ENCODE assay signal across 21 cellular contexts in genomic region chr1:85449356-85449755, GRCh38. TPM values are rescaled to one million over a fixed set of nuclear protein-coding genes. Genes with fewer than 3 reads are reported as not detected.
A peak's percentile ranks its signal among the peaks of the same experiment; 100 is the strongest.
DNase-seq lines count a peak whose midpoint lies in the region; ATAC-seq, FAIRE-seq and TF ChIP-seq lines count a peak whose summit lies in the region.
"Had no signal": no experiment of that assay in that cellular context is flagged by ENCODE, and none has a peak within 500 bp of the region (broad histone marks: within the 10 kb centered on the region; RNA-seq: fewer than 3 reads in every experiment).

No MANE protein-coding gene starts in this region.

- H3K4me1 ChIP-seq in heart right ventricle (peaks cover 5 to 36% (median 24%) of the 10 kb centered on the region in 9 donors), RWPE2 (ENCODE audit: insufficient read depth, poor library complexity, severe bottlenecking) (peaks cover 7% of the 10 kb centered on the region), spleen (peaks cover 0 to 18% (median 0%) of the 10 kb centered on the region in 6 donors)

- TF ChIP-seq POLR2A in spleen (IDR thresholded peaks at IDR 0.05) (no peak), GM12892 (IDR thresholded peaks at IDR 0.05; ENCODE audit: low read depth, low read length) (no peak)

- H3K27ac ChIP-seq in heart right ventricle (peak overlapping the region in 7 of 10 donors; percentile 46 to 80 (median 57)), RWPE2 (ENCODE audit: poor library complexity, severe bottlenecking) (peak overlapping the region; percentile 47), spleen (peak overlapping the region in 7 of 8 donors; percentile 2 to 75 (median 67))
- H3K27ac ChIP-seq: ovary, SK-N-MC had no signal

- no peak for TF ChIP-seq CTCF in heart right ventricle (IDR thresholded peaks at IDR 0.05)
- no peak for TF ChIP-seq CTCF in RWPE2 (IDR thresholded peaks at IDR 0.05; ENCODE audit: poor library complexity, severe bottlenecking)
- TF ChIP-seq CTCF in spleen (IDR thresholded peaks at IDR 0.05 in 8 of 11, conservative IDR thresholded peaks at IDR 0.05 in 3 of 11): no peak

- 66 to 73% methylated on average over 3 of the region's 3 CpGs for WGBS in heart right ventricle, 2 donors
- WGBS in spleen, 5 donors: 56 to 77% (median 67%) methylated on average over 3 of the region's 3 CpGs

- intact Hi-C loops in heart right ventricle (cut with DNase I): no loop called here
- intact Hi-C loops in left cardiac atrium (cut with DNase I): no loop called here
- intact Hi-C loops in spleen (cut with DNase I; ENCODE audit: low total_unique reads): no loop called here

- ATAC-seq in heart right ventricle: no peak
- no peak for ATAC-seq in left cardiac atrium
- ATAC-seq in RWPE2 (ENCODE audit: low read depth): no peak
- ATAC-seq: activated CD8-positive, alpha-beta T cell treated with anti-CD3 and anti-CD28 coated beads, Interleukin-2, amount 10 ng/mL, durations not matched to agents 7 days and 5 days; CD8-positive, alpha-beta T cell; stimulated activated naive B cell treated with anti-CD40 and anti-IgM and Interleukin-4, amounts not matched to agents 10 μg/mL and 1 μg/mL and 100 μg/mL, for 72 hours had no signal

- H3K36me3 ChIP-seq in heart right ventricle: no peaks in the 10 kb centered on the region
- H3K36me3 ChIP-seq in RWPE2 (ENCODE audit: low read depth): no peaks in the 10 kb centered on the region
- H3K36me3 ChIP-seq in spleen: no peaks in the 10 kb centered on the region
- H3K36me3 ChIP-seq: ovary, sigmoid colon had no signal

- H3K4me3 ChIP-seq in heart right ventricle (no peak overlapping the region), RWPE2 (ENCODE audit: severe bottlenecking) (no peak overlapping the region), spleen (no peak overlapping the region)
- H3K4me3 ChIP-seq: ovary, sigmoid colon, SK-N-MC had no signal

- DNase-seq in heart right ventricle (no peak), left cardiac atrium (no peak), NCI-H2196 (lab: John Stamatoyannopoulos, UW; ENCODE audit: unreplicated experiment) (peak; percentile 73), RWPE2 (ENCODE audit: low spot score) (no peak), spleen (no peak), iPS-NIHi7 (ENCODE audit: extremely low spot score) (no peak), T-helper 2 cell (no peak), GM12892 (ENCODE audit: insufficient read length) (no peak)
- DNase-seq: activated CD8-positive, alpha-beta T cell treated with anti-CD3 and anti-CD28 coated beads, Interleukin-2, amount 10 ng/mL, durations not matched to agents 7 days and 5 days; activated T-cell treated with anti-CD3 and anti-CD28 coated beads, Interleukin-2, amount 50 U/mL, for 48 hours; CD8-positive, alpha-beta T cell; GOT3; mammary epithelial cell; ovary; sigmoid colon; stimulated activated naive B cell treated with anti-CD40 and anti-IgM and Interleukin-4, amounts not matched to agents 10 μg/mL and 1 μg/mL and 100 μg/mL, for 72 hours; T1000 had no signal

- no peak for FAIRE-seq in GM12892 (lab: Jason Lieb, UNC)
- FAIRE-seq: colon, islet of Langerhans, RCC 7860 had no signal

- H3K9me3 ChIP-seq in heart right ventricle (no peaks in the 10 kb centered on the region), RWPE2 (ENCODE audit: severe bottlenecking) (no peaks in the 10 kb centered on the region), spleen (no peaks in the 10 kb centered on the region)
- H3K9me3 ChIP-seq: ovary, sigmoid colon had no signal

- H3K27me3 ChIP-seq in heart right ventricle (no peaks in the 10 kb centered on the region), RWPE2 (ENCODE audit: insufficient read depth, poor library complexity, severe bottlenecking) (no peaks in the 10 kb centered on the region), spleen (replicated peaks in 1 of 7) (no peaks in the 10 kb centered on the region)
- H3K27me3 ChIP-seq: ovary, sigmoid colon had no signal

RNA-seq across cellular contexts. Expression of gene DDAH1, which starts 15.6 kb away (rescaled TPM):
- 10 to 100 TPM in 7 of 10 donors, 1 to 10 TPM in 3; 5.4 to 29.0 (median 19.0) TPM for total RNA-seq in heart right ventricle
- 10 to 100 TPM in 1 of 2 donors, 1 to 10 TPM in 1; 2.7 to 11.0 TPM for polyA plus RNA-seq in heart right ventricle
- total RNA-seq in left cardiac atrium: 10 to 100 TPM; 10.1 to 15.6 TPM
- total RNA-seq in spleen: 10 to 100 TPM in 6 of 7 donors, 1 to 10 TPM in 1; 8.2 to 19.8 (median 15.6) TPM
- 1 to 10 TPM; 1.8 to 3.9 (median 2.3) TPM for polyA plus RNA-seq in spleen
- polyA plus RNA-seq in GM12892 (2012; ENCODE audit: missing spikeins): 0.19 TPM
- total RNA-seq: CD8-positive, alpha-beta T cell had no signal
